Comparison of ENCODE assay signal across 8 cellular contexts in genomic region chr9:128921881-128922763, GRCh38. TPM values are rescaled to one million over a fixed set of nuclear protein-coding genes. Genes with fewer than 3 reads are reported as not detected.
DNase-seq lines count a peak whose midpoint lies in the region; TF ChIP-seq lines count a peak whose summit lies in the region.

No MANE protein-coding gene starts in this region.

- peaks cover 19% of the 10 kb centered on the region for H3K4me1 ChIP-seq in fibroblast of lung (ENCODE audit: control insufficient read depth, extremely low read depth, insufficient read depth, low read length)

- H4K20me1 ChIP-seq in fibroblast of lung (ENCODE audit: control insufficient read depth, extremely low read depth, insufficient read depth, low read length) = no peaks in the 10 kb centered on the region

- H3K36me3 ChIP-seq in fibroblast of lung (ENCODE audit: control insufficient read depth, insufficient read depth, low read length) (peaks cover 7% of the 10 kb centered on the region), MG63 (peaks cover 3% of the 10 kb centered on the region; the same call in 1 of the 2 replicates)

- H3K36me3 Mint-ChIP-seq in nephron (ENCODE audit: low read depth) = peaks cover 9% of the 10 kb centered on the region

- no peaks in the 10 kb centered on the region for H3K27me3 Mint-ChIP-seq in nephron (ENCODE audit: low read depth)

- POLR2A ChIA-PET in RWPE1 (lab: Yijun Ruan, JAX; ENCODE audit: low non-redundant PET) = interaction anchor here (0.8 kb wide), 1 partner anchor 17 kb away, joined by 23 read pairs; no protein-coding TSS in a partner anchor

- no peaks in the 10 kb centered on the region for H3K79me2 ChIP-seq in fibroblast of lung (ENCODE audit: control insufficient read depth, insufficient read depth, low read length)

- H3K27ac Mint-ChIP-seq in nephron = peak overlapping the region; percentile 96 to 99 (median 99)

- no peaks in the 10 kb centered on the region for H3K9me3 Mint-ChIP-seq in nephron

- DNase-seq in AG09309 (ENCODE audit: low read depth) (no peak), RWPE1 (ENCODE audit: low spot score) (no peak), fibroblast of lung (ENCODE audit: low read depth in 2 of 2) (peak; percentile 33 to 67), NCI-H2227 treated with DMSO at 0.1 percent for 48 hours (lab: John Stamatoyannopoulos, UW) (no peak), 8988T (no peak), MG63 (no peak), activated gamma-delta T cell (lab: John Stamatoyannopoulos, UW) (no peak)

- no peaks in the 10 kb centered on the region for H3K9me3 ChIP-seq in fibroblast of lung (ENCODE audit: control insufficient read depth, insufficient read depth, low read depth, low read length)
- H3K9me3 ChIP-seq in MG63 = no peaks in the 10 kb centered on the region

- H3K4me2 ChIP-seq in fibroblast of lung (ENCODE audit: extremely low read depth, insufficient read depth, low read length) = peak overlapping the region; percentile 63

- H3K4me3 ChIP-seq in AG09309 (ENCODE audit: control insufficient read depth, low read depth, low read length) (peak overlapping the region; percentile 52), fibroblast of lung (replicated peaks in 1 of 4; ENCODE audit: control extremely low read depth in 1 of 4, insufficient read depth in 1 of 4, low read depth in 3 of 4, low read length in 4 of 4) (peak overlapping the region in 3 of 4 experiments; percentile 5 to 74 (median 64)), MG63 (no peak overlapping the region)

- CTCF ChIA-PET in RWPE1 (lab: Yijun Ruan, JAX) = interaction anchor here (1.1 kb wide), 1 partner anchor 187 kb away, joined by 3 read pairs; no protein-coding TSS in a partner anchor

- H2AFZ ChIP-seq in fibroblast of lung (ENCODE audit: low read length) = peak overlapping the region; percentile 9

- H3K27me3 ChIP-seq in fibroblast of lung (ENCODE audit: control insufficient read depth, insufficient read depth, low read length) = no peaks in the 10 kb centered on the region
- H3K27me3 ChIP-seq in MG63 = no peaks in the 10 kb centered on the region

- H3K4me1 Mint-ChIP-seq in nephron = peaks cover 30% of the 10 kb centered on the region

- H3K9ac ChIP-seq in fibroblast of lung (ENCODE audit: insufficient read depth, low read length) = peak overlapping the region; percentile 50

- H3K4me3 Mint-ChIP-seq in nephron = peak overlapping the region; percentile 91 to 92 (median 91)

- TF ChIP-seq CTCF in AG09309 (IDR thresholded peaks at IDR 0.05; ENCODE audit: control insufficient read depth, insufficient read depth, low read depth, low read length, missing control alignments) (no peak), RWPE1 (conservative IDR thresholded peaks at IDR 0.05; ENCODE audit: low read depth) (no peak), fibroblast of lung (conservative IDR thresholded peaks at IDR 0.05 in 1 of 2, IDR thresholded peaks at IDR 0.05 in 1 of 2; ENCODE audit: low read depth in 1 of 2, low read length in 2 of 2) (peak in 1 of 2 donors; percentile 5), nephron (IDR thresholded peaks at IDR 0.05; ENCODE audit: unreplicated experiment in 3 of 3) (peak in 1 of 3 experiments; percentile 10)

- H3K27ac ChIP-seq in RWPE1 (peak overlapping the region; percentile 99), fibroblast of lung (ENCODE audit: insufficient read depth, low read length) (peak overlapping the region; percentile 38)

RNA-seq across cellular contexts. Expression of gene PHYHD1, which starts 1.3 kb away (rescaled TPM):
- 12.3 and 20.0 TPM in 2 replicates for total RNA-seq in fibroblast of lung
- polyA plus RNA-seq in fibroblast of lung = 9.8 and 17.7 TPM in 2 replicates
- polyA plus RNA-seq in fibroblast of lung (2012) = 11.0 and 19.7 TPM in 2 replicates
- 11.7 and 28.1 TPM in 2 replicates for polyA minus RNA-seq in fibroblast of lung (ENCODE audit: low replicate concordance)
- not detected in 2 replicates for total RNA-seq in MG63 (2014; rRNA removed; shearing (Covaris generic); ENCODE audit: low replicate concordance)

RNA-seq across cellular contexts. Expression of gene DOLK, which starts 25.3 kb away (rescaled TPM):
- total RNA-seq in fibroblast of lung = 24.9 and 29.9 TPM in 2 replicates
- 31.4 and 37.5 TPM in 2 replicates for polyA plus RNA-seq in fibroblast of lung
- polyA plus RNA-seq in fibroblast of lung (2012) = 23.0 and 29.2 TPM in 2 replicates
- polyA minus RNA-seq in fibroblast of lung (ENCODE audit: low replicate concordance) = 59.3 and 75.8 TPM in 2 replicates
- 16.9 and 29.7 TPM in 2 replicates for total RNA-seq in MG63 (2014; rRNA removed; shearing (Covaris generic); ENCODE audit: low replicate concordance)

RNA-seq across cellular contexts. Expression of gene NUP188, which starts 25.4 kb away (rescaled TPM):
- total RNA-seq in fibroblast of lung = 28.5 and 31.4 TPM in 2 replicates
- polyA plus RNA-seq in fibroblast of lung = 28.8 and 65.8 TPM in 2 replicates
- 21.2 and 43.4 TPM in 2 replicates for polyA plus RNA-seq in fibroblast of lung (2012)
- polyA minus RNA-seq in fibroblast of lung (ENCODE audit: low replicate concordance) = 221 and 261 TPM in 2 replicates
- total RNA-seq in MG63 (2014; rRNA removed; shearing (Covaris generic); ENCODE audit: low replicate concordance) = 14.5 and 22.4 TPM in 2 replicates

RNA-seq across cellular contexts. Expression of gene LRRC8A, which starts 40.2 kb away (rescaled TPM):
- total RNA-seq in fibroblast of lung = 26.1 and 28.5 TPM in 2 replicates
- polyA plus RNA-seq in fibroblast of lung = 35.4 and 45.0 TPM in 2 replicates
- polyA plus RNA-seq in fibroblast of lung (2012) = 30.1 and 35.8 TPM in 2 replicates
- polyA minus RNA-seq in fibroblast of lung (ENCODE audit: low replicate concordance) = 108 and 129 TPM in 2 replicates
- 13.8 and 19.1 TPM in 2 replicates for total RNA-seq in MG63 (2014; rRNA removed; shearing (Covaris generic); ENCODE audit: low replicate concordance)

RNA-seq across cellular contexts. Expression of gene KYAT1, which starts 40.4 kb away (rescaled TPM):
- 7.4 and 12.4 TPM in 2 replicates for total RNA-seq in fibroblast of lung
- 4.7 and 6.2 TPM in 2 replicates for polyA plus RNA-seq in fibroblast of lung
- 4.7 and 5.2 TPM in 2 replicates for polyA plus RNA-seq in fibroblast of lung (2012)
- 8.8 and 10.2 TPM in 2 replicates for polyA minus RNA-seq in fibroblast of lung (ENCODE audit: low replicate concordance)
- 9.6 and 17.8 TPM in 2 replicates for total RNA-seq in MG63 (2014; rRNA removed; shearing (Covaris generic); ENCODE audit: low replicate concordance)

Comparison
In these comparisons a context has a peak if more than half of its experiments do, and no peak if none do; other contexts are left out.
1. DNase-seq: peak in fibroblast of lung (2 of 2); none in AG09309 (single experiment), RWPE1 (single experiment), NCI-H2227 treated with DMSO at 0.1 percent for 48 hours (single experiment), 8988T (single experiment), MG63 (single experiment) and activated gamma-delta T cell (single experiment).
2. RNA of gene PHYHD1, which starts 1.3 kb away (total RNA-seq): 12.3 to 20.0 TPM in fibroblast of lung; not detected in MG63; every median in the first group is over 10 times any median in the second.